10 cellular contexts compared by ENCODE assay signal in the genomic region with DNA sequence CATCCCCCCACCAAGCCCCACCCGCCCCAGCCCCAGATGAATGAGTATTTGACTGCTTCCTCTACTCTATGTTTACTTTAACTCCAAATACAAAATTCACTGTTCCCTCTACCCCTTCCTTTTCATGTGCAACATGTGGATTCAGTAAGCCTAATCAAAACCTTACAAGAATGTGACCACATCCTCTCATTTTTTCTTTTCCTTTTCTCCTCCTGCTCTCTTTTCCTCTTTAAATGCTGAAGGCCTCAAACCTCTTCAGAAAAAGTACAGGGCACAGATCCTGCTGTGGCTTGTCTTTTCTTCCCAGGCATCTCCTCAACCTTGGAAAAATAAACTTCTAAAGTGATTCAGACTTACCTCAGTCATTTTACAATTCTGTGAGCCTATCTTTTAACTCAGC.
DNase-seq lines count a peak whose midpoint lies in the region; ATAC-seq and TF ChIP-seq lines count a peak whose summit lies in the region.
"Had no signal": no experiment of that assay in that cellular context is flagged by ENCODE, and none has a peak within 500 bp of the region (broad histone marks: within the 10 kb centered on the region; RNA-seq: fewer than 3 reads in every experiment).

No MANE protein-coding gene starts in this region.

- H2BK5ac ChIP-seq in IMR-90 (ENCODE audit: low read depth, low read length, poor library complexity, severe bottlenecking), result peak overlapping the region; percentile 35

- no peak for TF ChIP-seq POLR2A in IMR-90 (IDR thresholded peaks at IDR 0.05; ENCODE audit: low read depth, low read length)

- no peaks in the 10 kb centered on the region for H3K27me3 Mint-ChIP-seq in CD4-positive, alpha-beta T cell
- no peaks in the 10 kb centered on the region for H3K27me3 Mint-ChIP-seq in Caco-2 (ENCODE audit: insufficient read depth, unreplicated experiment)
- H3K27me3 Mint-ChIP-seq: brain had no signal

- H3K9me3 ChIP-seq in CD4-positive, alpha-beta T cell (ENCODE audit: control insufficient read depth, low read length), result peaks cover 5% of the 10 kb centered on the region
- H3K9me3 ChIP-seq in IMR-90 (ENCODE audit: control insufficient read depth, insufficient read depth, low read length) (no peaks in the 10 kb centered on the region), mesodermal cell (ENCODE audit: control insufficient read depth, low read length) (no peaks in the 10 kb centered on the region), Caco-2 (no peaks in the 10 kb centered on the region)

- H2BK15ac ChIP-seq in IMR-90 (ENCODE audit: low read depth, low read length), result no peak overlapping the region

- H3K79me1 ChIP-seq in IMR-90 (ENCODE audit: low read depth in 1 of 2, low read length in 2 of 2), result peaks cover 3 to 16% of the 10 kb centered on the region in 2 experiments; a peak in 2 of 4 replicates

- H3K9me1 ChIP-seq in IMR-90 (ENCODE audit: insufficient read depth, low read length), result peaks cover 6% of the 10 kb centered on the region

- TF ChIP-seq CTCF in CD4-positive, alpha-beta T cell (IDR thresholded peaks at IDR 0.05), result no peak
- TF ChIP-seq CTCF in IMR-90 (conservative IDR thresholded peaks at IDR 0.05; ENCODE audit: low read depth, low read length) (no peak), brain microvascular endothelial cell (IDR thresholded peaks at IDR 0.05; ENCODE audit: low read depth, low read length, missing control alignments) (no peak), Caco-2 (IDR thresholded peaks at IDR 0.05; ENCODE audit: insufficient read depth in 1 of 2, low read depth in 1 of 2, low read length in 1 of 2, severe bottlenecking in 1 of 2, unreplicated experiment in 1 of 2) (no peak)

- no peaks in the 10 kb centered on the region for H3K9me3 Mint-ChIP-seq in CD4-positive, alpha-beta T cell
- no peaks in the 10 kb centered on the region for H3K9me3 Mint-ChIP-seq in Caco-2 (ENCODE audit: unreplicated experiment)

- H4K5ac ChIP-seq in IMR-90 (ENCODE audit: low read depth, low read length), result no peak overlapping the region

- peak overlapping the region; percentile 17; the same call in 1 of the 2 replicates for H3K56ac ChIP-seq in IMR-90 (ENCODE audit: extremely low read depth, insufficient read depth, low read length)

- no peak overlapping the region for H3K4me3 ChIP-seq in IMR-90 (ENCODE audit: insufficient read depth, low read depth, low read length)
- no peak overlapping the region for H3K4me3 ChIP-seq in brain microvascular endothelial cell (ENCODE audit: low read depth, low read length)
- H3K4me3 ChIP-seq in mesodermal cell (ENCODE audit: extremely low read depth, insufficient read depth, low read length, poor library complexity, severe bottlenecking), result no peak overlapping the region
- no peak overlapping the region for H3K4me3 ChIP-seq in Caco-2 (ENCODE audit: low read depth, low read length)

- H3K27ac Mint-ChIP-seq in CD4-positive, alpha-beta T cell, result peak overlapping the region; percentile 21
- H3K27ac Mint-ChIP-seq in Caco-2 (ENCODE audit: unreplicated experiment), result no peak overlapping the region
- H3K27ac Mint-ChIP-seq: brain had no signal

- intact Hi-C loops in CD4-positive, alpha-beta T cell (cut with DNase I, micrococcal nuclease), result no loop called here
- intact Hi-C loops in IMR-90 (cut with micrococcal nuclease), result loop anchor here (5.0 kb wide), 1 partner anchor 119 kb away; a partner anchor contains a TSS
- intact Hi-C loops in Caco-2 (cut with micrococcal nuclease; ENCODE audit: unreplicated experiment), result no loop called here

- CTCF ChIA-PET in CD4-positive, alpha-beta T cell (lab: Charles Lee), result no interaction called here
- CTCF ChIA-PET in IMR-90 (lab: Yijun Ruan, JAX), result interaction anchor here (0.5 kb wide), 1 partner anchor 189 kb away, joined by 3 read pairs; no protein-coding TSS in a partner anchor
- CTCF ChIA-PET in Caco-2 (lab: Charles Lee), result no interaction called here

- H3K23ac ChIP-seq in IMR-90 (ENCODE audit: low read depth, low read length), result no peak overlapping the region; the same call in 1 of the 2 replicates

- H3K36me3 ChIP-seq in IMR-90 (ENCODE audit: control insufficient read depth, insufficient read depth, low read length), result peaks cover 11% of the 10 kb centered on the region; the same call in 1 of the 2 replicates
- H3K36me3 ChIP-seq in brain microvascular endothelial cell (replicated peaks), result no peaks in the 10 kb centered on the region
- H3K36me3 ChIP-seq in mesodermal cell (ENCODE audit: control insufficient read depth, insufficient read depth, low read length), result peaks cover 17% of the 10 kb centered on the region
- no peaks in the 10 kb centered on the region for H3K36me3 ChIP-seq in Caco-2 (ENCODE audit: control insufficient read depth, insufficient read depth, low read length)

- no peak overlapping the region for H2AK9ac ChIP-seq in IMR-90 (replicated peaks; ENCODE audit: low read depth, low read length, poor library complexity)

- no peak overlapping the region for H4K91ac ChIP-seq in IMR-90 (ENCODE audit: insufficient read depth, low read depth, low read length)

- no peak overlapping the region for H3K4me2 ChIP-seq in IMR-90 (ENCODE audit: low read depth, low read length)

- no peak overlapping the region for H4K8ac ChIP-seq in IMR-90 (ENCODE audit: low read depth in 2 of 2, low read length in 2 of 2)

- no peak overlapping the region for H2AFZ ChIP-seq in IMR-90 (replicated peaks; ENCODE audit: low read length, poor library complexity)

- in situ Hi-C loops in IMR-90 (cut with MboI; ENCODE audit: low sequenced_read_pairs) (no loop called here), brain microvascular endothelial cell (cut with HindIII; ENCODE audit: low pct_ligation_motif_present, low sequenced_read_pairs) (no loop called here), ACHN (cut with HindIII; ENCODE audit: low pct_ligation_motif_present, low pct_unique_long_range_greater_than_20kb, low sequenced_read_pairs) (no loop called here)

- BruUV-seq in IMR-90 (replicated peaks; lab: Mats Ljungman, UMichigan), result no TSS peak
- BruUV-seq in Caco-2 (replicated peaks; lab: Mats Ljungman, UMichigan), result no TSS peak

- H3K9ac ChIP-seq in IMR-90 (ENCODE audit: low read depth, low read length), result no peak overlapping the region

- no peak overlapping the region for H3K18ac ChIP-seq in IMR-90 (ENCODE audit: low read depth, low read length)

- WGBS in IMR-90 (ENCODE audit: extremely low coverage in 2 of 2, insufficient read length in 1 of 2), 2 experiments, result no CpG with 5 or more reads among the region's 1 CpG
- 100% methylated on average over 1 of the region's 1 CpG; no CpG with 5 or more reads in 1 of the 2 experiments for WGBS in mesodermal cell (ENCODE audit: insufficient coverage in 2 of 2), 2 experiments

- H3K4ac ChIP-seq in IMR-90 (ENCODE audit: low read depth, low read length), result no peak overlapping the region

- peaks cover 83% of the 10 kb centered on the region for H3K36me3 Mint-ChIP-seq in CD4-positive, alpha-beta T cell (ENCODE audit: low read depth)
- peaks cover 5% of the 10 kb centered on the region for H3K36me3 Mint-ChIP-seq in Caco-2 (ENCODE audit: insufficient read depth, unreplicated experiment)

- H4K20me1 ChIP-seq in IMR-90 (ENCODE audit: insufficient read depth, low read length), result no peaks in the 10 kb centered on the region

- no peak overlapping the region for H3K4me3 Mint-ChIP-seq in CD4-positive, alpha-beta T cell
- no peak overlapping the region for H3K4me3 Mint-ChIP-seq in Caco-2 (ENCODE audit: unreplicated experiment)
- H3K4me3 Mint-ChIP-seq: brain had no signal

- no peaks in the 10 kb centered on the region for H3K4me1 ChIP-seq in IMR-90 (ENCODE audit: control insufficient read depth, insufficient read depth, low read length)
- H3K4me1 ChIP-seq in mesodermal cell (ENCODE audit: control insufficient read depth, insufficient read depth, low read length, poor library complexity, severe bottlenecking), result peaks cover 14% of the 10 kb centered on the region
- H3K4me1 ChIP-seq in Caco-2, result no peaks in the 10 kb centered on the region

- no peak for TF ChIP-seq RAD21 in IMR-90 (IDR thresholded peaks at IDR 0.05; ENCODE audit: low read length)

- H3K4me1 Mint-ChIP-seq in CD4-positive, alpha-beta T cell (ENCODE audit: low read depth), result peaks cover 18% of the 10 kb centered on the region
- no peaks in the 10 kb centered on the region for H3K4me1 Mint-ChIP-seq in Caco-2 (ENCODE audit: low read depth, unreplicated experiment)
- H3K4me1 Mint-ChIP-seq: brain had no signal

- H2AK5ac ChIP-seq in IMR-90 (ENCODE audit: low read depth, low read length), result no peak overlapping the region

- no peak overlapping the region for H2BK20ac ChIP-seq in IMR-90 (ENCODE audit: low read depth, low read length)

- no peaks in the 10 kb centered on the region for H3K27me3 ChIP-seq in CD4-positive, alpha-beta T cell (ENCODE audit: control insufficient read depth, insufficient read depth, low read length)
- H3K27me3 ChIP-seq in IMR-90 (ENCODE audit: control insufficient read depth, insufficient read depth, low read length) (no peaks in the 10 kb centered on the region), brain microvascular endothelial cell (replicated peaks) (no peaks in the 10 kb centered on the region), Caco-2 (replicated peaks; ENCODE audit: control insufficient read depth, insufficient read depth, low read length) (no peaks in the 10 kb centered on the region)

- no peak for ATAC-seq in CD4-positive, alpha-beta T cell (ENCODE audit: poor library complexity)
- ATAC-seq in IMR-90 (ENCODE audit: low read depth) (peak; percentile 92), HG02852 (IDR thresholded peaks at IDR 0.05; ENCODE audit: unreplicated experiment) (no peak)

- dilution Hi-C loops in IMR-90 (cut with HindIII; ENCODE audit: low sequenced_read_pairs, unreplicated experiment), result no loop called here

- peak overlapping the region; percentile 54; the same call in 1 of the 2 replicates for H2BK120ac ChIP-seq in IMR-90 (ENCODE audit: low read depth, low read length)

- no peak overlapping the region for H3K14ac ChIP-seq in IMR-90 (replicated peaks; ENCODE audit: low read depth, low read length)

- peak overlapping the region; percentile 13 for H3K27ac ChIP-seq in CD4-positive, alpha-beta T cell (ENCODE audit: low read depth, low read length)
- H3K27ac ChIP-seq in IMR-90 (ENCODE audit: insufficient read depth, low read length) (peak overlapping the region; percentile 69; the same call in 1 of the 2 replicates), brain microvascular endothelial cell (peak overlapping the region; percentile 16), mesodermal cell (ENCODE audit: low read depth, low read length, severe bottlenecking) (peak overlapping the region; percentile 25)

- POLR2A ChIA-PET in CD4-positive, alpha-beta T cell (lab: Charles Lee), result no interaction called here
- POLR2A ChIA-PET in IMR-90 (lab: Charles Lee; ENCODE audit: unreplicated experiment) (no interaction called here), Caco-2 (lab: Charles Lee) (no interaction called here)

- no peak for DNase-seq in CD4-positive, alpha-beta T cell
- peak; percentile 96 for DNase-seq in IMR-90
- DNase-seq in brain microvascular endothelial cell, result peak; percentile 26
- no peak for DNase-seq in Caco-2
- no peak for DNase-seq in middle frontal gyrus (ENCODE audit: extremely low spot score, low spot score)
- DNase-seq in ACHN, result no peak
- DNase-seq: Kasumi-1 had no signal

TF ChIP-seq in IMR-90, 13 proteins besides CTCF, POLR2A, EP300 and RAD21 (continues in another document):
- no peak for TF ChIP-seq RCOR1 (IDR thresholded peaks at IDR 0.05; ENCODE audit: insufficient replicate concordance, low read length)
- peak; percentile 66; the same call in 1 of the 2 replicates for TF ChIP-seq MAFK (IDR thresholded peaks at IDR 0.05; ENCODE audit: low read depth, low read length)

Comparison
In these comparisons a context has a peak if more than half of its experiments do, and no peak if none do; other contexts are left out.
1. DNase-seq: peak in IMR-90 (single experiment) and brain microvascular endothelial cell (single experiment); none in CD4-positive, alpha-beta T cell (0 of 10), Caco-2 (0 of 2), middle frontal gyrus (single experiment) and ACHN (single experiment).
2. H3K27ac ChIP-seq: peak in every context shown above with its lines; median percentile 69 in IMR-90; 25 in mesodermal cell; 16 in brain microvascular endothelial cell; 13 in CD4-positive, alpha-beta T cell.